ENCODE assay signal across 27 cellular contexts in the genomic region with DNA sequence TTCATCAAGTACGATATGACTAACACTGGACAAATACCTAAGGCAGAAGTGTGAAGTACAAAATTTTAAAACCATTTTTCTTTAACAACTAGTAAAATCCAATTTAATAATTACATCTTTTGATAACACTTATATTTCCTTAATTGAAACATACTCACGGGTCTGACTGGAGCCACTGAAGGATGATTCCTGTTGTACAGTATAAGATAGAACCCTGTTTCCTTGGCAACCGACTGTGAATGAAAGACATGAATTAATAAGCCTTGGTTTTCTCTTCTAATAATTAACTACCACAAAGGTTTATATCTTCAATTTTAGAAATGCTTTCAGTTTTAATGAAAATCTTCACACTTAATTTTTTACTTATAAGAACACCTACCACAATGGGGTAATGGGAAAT. TPM values are rescaled to one million over a fixed set of nuclear protein-coding genes. Genes with fewer than 3 reads are reported as not detected.
DNase-seq lines count a peak whose midpoint lies in the region; ATAC-seq, FAIRE-seq and TF ChIP-seq lines count a peak whose summit lies in the region.
"Had no signal": no experiment of that assay in that cellular context is flagged by ENCODE, and none has a peak within 500 bp of the region (broad histone marks: within the 10 kb centered on the region; RNA-seq: fewer than 3 reads in every experiment).

No MANE protein-coding gene starts in this region.

- no peak overlapping the region for H3K9ac ChIP-seq in keratinocyte (ENCODE audit: control insufficient read depth, extremely low read depth, insufficient read depth, low read length)
- H3K9ac ChIP-seq: KMS-11 had no signal

- no peaks in the 10 kb centered on the region for H3K9me1 ChIP-seq in keratinocyte (ENCODE audit: control insufficient read depth, extremely low read depth, insufficient read depth, low read length)

- H3K9me3 ChIP-seq in keratinocyte (ENCODE audit: control insufficient read depth, low read depth, low read length) (no peaks in the 10 kb centered on the region), prostate gland (no peaks in the 10 kb centered on the region)
- H3K9me3 ChIP-seq: testis had no signal

- ATAC-seq in GM19043 (IDR thresholded peaks at IDR 0.05; ENCODE audit: low read depth, unreplicated experiment) (peak; percentile 59), HG02678 (IDR thresholded peaks at IDR 0.05; ENCODE audit: unreplicated experiment) (peak; percentile 53), HG03378 (IDR thresholded peaks at IDR 0.05; ENCODE audit: unreplicated experiment) (peak; percentile 48)
- ATAC-seq: CD8-positive, alpha-beta T cell; left ventricle myocardium superior; stimulated activated naive B cell treated with anti-CD40 and anti-IgM and Interleukin-4, amounts not matched to agents 10 μg/mL and 1 μg/mL and 100 μg/mL, for 72 hours had no signal

- no peaks in the 10 kb centered on the region for H3K27me3 ChIP-seq in keratinocyte (ENCODE audit: control insufficient read depth, extremely low read depth, insufficient read depth, low read length)
- H3K27me3 ChIP-seq in prostate gland (replicated peaks; ENCODE audit: insufficient read depth), result no peaks in the 10 kb centered on the region
- H3K27me3 ChIP-seq: testis had no signal

- peaks cover 8 to 19% of the 10 kb centered on the region in 2 experiments for H3K36me3 ChIP-seq in keratinocyte (ENCODE audit: control insufficient read depth in 2 of 2, extremely low read depth in 1 of 2, insufficient read depth in 2 of 2, low read length in 2 of 2)
- H3K36me3 ChIP-seq in prostate gland, result peaks cover 4 to 5% of the 10 kb centered on the region in 2 donors

- peak overlapping the region; percentile 72 for H3K27ac ChIP-seq in keratinocyte (ENCODE audit: control insufficient read depth, insufficient read depth, low read length)
- no peak overlapping the region for H3K27ac ChIP-seq in prostate gland
- H3K27ac ChIP-seq: coronary artery, KMS-11, testis had no signal

- H3K4me1 ChIP-seq in keratinocyte (ENCODE audit: control insufficient read depth, extremely low read depth, insufficient read depth, low read length), result peaks cover 7% of the 10 kb centered on the region
- no peaks in the 10 kb centered on the region for H3K4me1 ChIP-seq in prostate gland (replicated peaks)
- H3K4me1 ChIP-seq: testis had no signal

- TF ChIP-seq POLR2A in prostate gland (IDR thresholded peaks at IDR 0.05), result no peak

- no peak overlapping the region for H3K4me2 ChIP-seq in keratinocyte (ENCODE audit: control insufficient read depth, extremely low read depth, insufficient read depth, low read depth, low read length)
- H3K4me2 ChIP-seq: KMS-11 had no signal

- DNase-seq in keratinocyte (ENCODE audit: low read depth, low spot score), result no peak
- no peak for DNase-seq in NCI-H1417 treated with DMSO at 0.1 percent for 48 hours (lab: John Stamatoyannopoulos, UW)
- no peak for DNase-seq in effector CD8-positive, alpha-beta T cell (lab: John Stamatoyannopoulos, UW)
- no peak for DNase-seq in DMS 273 (lab: John Stamatoyannopoulos, UW; ENCODE audit: unreplicated experiment)
- DNase-seq in prostate gland (ENCODE audit: low spot score), result no peak
- DNase-seq: activated CD4-positive, alpha-beta T cell treated with anti-CD3 and anti-CD28 coated beads, Interleukin-2, amount 50 U/mL, for 1 hour; activated CD8-positive, alpha-beta memory T cell treated with anti-CD3 and anti-CD28 coated beads, Interleukin-2, amount 50 U/mL, for 4 hours; CD8-positive, alpha-beta T cell; DMS53; head of caudate nucleus; left ventricle myocardium superior; MV-4-11; NCI-H187 treated with DMSO at 0.1 percent for 48 hours; NCI-H2227 treated with DMSO at 0.1 percent for 48 hours; NCI-H82; nephron progenitor cell; posterior cingulate gyrus; SIG-M5; stimulated activated CD4-positive, alpha-beta T cell treated with anti-CD3 and anti-CD28 coated beads, Interleukin-2, amount 100 ng/mL, for 24 hours; stimulated activated naive B cell treated with anti-CD40 and anti-IgM and Interleukin-4, amounts not matched to agents 10 μg/mL and 1 μg/mL and 100 μg/mL, for 72 hours; testis had no signal

- dilution Hi-C loops in keratinocyte (cut with MboI; ENCODE audit: extremely low pct_ligation_motif_present, low sequenced_read_pairs), result no loop called here

- H4K20me1 ChIP-seq in keratinocyte (ENCODE audit: control insufficient read depth, extremely low read depth, insufficient read depth, low read length), result no peaks in the 10 kb centered on the region

- intact Hi-C loops in prostate gland (cut with DNase I), result no loop called here

- peaks cover 4% of the 10 kb centered on the region for H3K79me2 ChIP-seq in keratinocyte (ENCODE audit: control insufficient read depth, insufficient read depth, low read length)

- WGBS in prostate gland, result 92% methylated on average over 3 of the region's 3 CpGs

- no peak overlapping the region for H3K4me3 ChIP-seq in keratinocyte (ENCODE audit: control insufficient read depth in 2 of 3, extremely low read depth in 1 of 3, insufficient read depth in 2 of 3, low read depth in 1 of 3, low read length in 3 of 3)
- no peak overlapping the region for H3K4me3 ChIP-seq in prostate gland
- H3K4me3 ChIP-seq: coronary artery, testis had no signal

- no peak overlapping the region for H2AFZ ChIP-seq in keratinocyte (ENCODE audit: control insufficient read depth, low read length)

- TF ChIP-seq CTCF in keratinocyte (optimal IDR thresholded peaks at IDR 0.05 in 1 of 3, IDR thresholded peaks at IDR 0.05 in 1 of 3, conservative IDR thresholded peaks at IDR 0.05 in 1 of 3; ENCODE audit: extremely low read depth in 1 of 3, insufficient read depth in 2 of 3, low read length in 3 of 3), result no peak
- no peak for TF ChIP-seq CTCF in prostate gland (IDR thresholded peaks at IDR 0.05)

- no peak for FAIRE-seq in keratinocyte (lab: Jason Lieb, UNC)
- FAIRE-seq: H1 had no signal

RNA-seq across cellular contexts. Expression of gene DHX36, which starts 19.4 kb away (rescaled TPM):
- polyA plus RNA-seq in keratinocyte, result 43.3 to 72.3 TPM (median 44.9 TPM) in 3 replicates
- polyA plus RNA-seq in keratinocyte (2011; ENCODE audit: low read depth), result 115 TPM
- 33.8 and 75.3 TPM in 2 replicates for polyA plus RNA-seq in keratinocyte (2011; cell fraction: cytosol; rRNA removed)
- 82.1 and 86.6 TPM in 2 replicates for polyA plus RNA-seq in keratinocyte (2011; cell fraction: nucleus; rRNA removed)
- 35.0 and 40.7 TPM in 2 replicates for polyA plus RNA-seq in keratinocyte (2012; ENCODE audit: low replicate concordance)
- 10.0 to 37.8 TPM (median 22.6 TPM) in 3 replicates for polyA minus RNA-seq in keratinocyte
- polyA minus RNA-seq in keratinocyte (2011; cell fraction: cytosol; rRNA and poly(A)+ RNA removed), result 34.3 TPM
- 24.7 and 65.1 TPM in 2 replicates for polyA minus RNA-seq in keratinocyte (2011; cell fraction: nucleus; rRNA and poly(A)+ RNA removed)
- total RNA-seq in prostate gland, result 10 to 100 TPM; 32.4 to 74.0 TPM
